8 cellular contexts compared by ENCODE assay signal in the genomic region with DNA sequence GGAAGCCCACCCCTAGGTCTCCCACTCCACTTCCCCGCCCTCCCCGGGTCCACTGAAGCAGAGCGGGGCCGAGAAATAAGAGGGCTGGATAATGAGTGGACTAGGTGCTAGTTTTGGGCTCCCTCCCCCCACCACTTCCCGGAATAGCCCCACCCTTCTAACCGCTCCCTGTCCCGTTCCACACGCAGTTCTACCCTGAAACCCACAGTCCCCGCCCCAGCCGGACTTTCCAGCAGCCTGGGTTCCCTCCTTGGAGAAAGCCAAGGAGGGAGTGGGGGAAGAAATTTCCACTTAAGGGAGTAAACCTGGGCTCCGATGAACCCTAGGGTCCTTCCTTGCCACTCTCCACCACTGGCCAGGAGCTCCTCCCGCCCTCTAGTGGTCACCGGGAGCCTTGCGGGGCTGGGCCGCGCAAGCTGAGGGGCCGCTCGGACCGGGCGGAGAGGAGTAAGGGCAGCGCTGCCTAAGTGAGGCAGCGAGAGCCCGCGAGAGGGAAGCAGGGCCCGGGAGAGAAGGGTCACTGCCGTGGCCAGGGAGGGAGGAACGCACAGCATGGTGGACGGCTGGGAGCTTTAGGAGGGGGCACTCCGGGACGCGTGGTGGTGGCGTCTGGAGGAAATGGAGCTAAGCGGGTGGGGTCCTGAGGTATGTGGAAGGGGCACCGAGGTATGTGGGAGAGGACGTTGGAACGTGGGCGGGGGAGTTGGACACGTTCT. TPM values are rescaled to one million over a fixed set of nuclear protein-coding genes. Genes with fewer than 3 reads are reported as not detected.
A peak's percentile ranks its signal among the peaks of the same experiment; 100 is the strongest.
DNase-seq lines count a peak whose midpoint lies in the region; ATAC-seq and TF ChIP-seq lines count a peak whose summit lies in the region.

No MANE protein-coding gene starts in this region.

- H3K36me3 Mint-ChIP-seq in WTC11 = peaks cover 21% of the 10 kb centered on the region

- ATAC-seq in GM18498 (IDR thresholded peaks at IDR 0.05; ENCODE audit: unreplicated experiment) (peak; percentile 72), HG03097 (IDR thresholded peaks at IDR 0.05; ENCODE audit: low FRiP score, unreplicated experiment) (peak; percentile 48), WTC11 (peak; percentile 67)

- DNase-seq in 8988T (peak; percentile 95), NCI-H2196 (lab: John Stamatoyannopoulos, UW; ENCODE audit: unreplicated experiment) (peak; percentile 91), WTC11 (ENCODE audit: low spot score) (peak; percentile 97), caudate nucleus (lab: John Stamatoyannopoulos, UW) (peak in 53 of 61 donors; percentile 17 to 77 (median 52)), islet precursor cell (peak; percentile 98)
- DNase-seq in stimulated activated CD4-positive, alpha-beta T cell treated with anti-CD3 and anti-CD28 coated beads, Interleukin-12 subunit alpha, Interleukin-12 subunit beta, amount 100 ng/mL, for 4 hours = peak; percentile 74

- peak; percentile 98 for TF ChIP-seq CTCF in WTC11 (IDR thresholded peaks at IDR 0.05)

- CTCF ChIA-PET in WTC11 (lab: Charles Lee) = interaction anchor here (0.5 to 4.6 kb wide), 48 partner anchors 8 to 447 kb away, joined by 3 to 232 read pairs (median 5); a partner anchor contains a TSS

- H3K4me1 Mint-ChIP-seq in WTC11 = peaks cover 34% of the 10 kb centered on the region

- POLR2A ChIA-PET in WTC11 (lab: Charles Lee) = interaction anchor here (0.5 to 3.7 kb wide), 15 partner anchors 10 to 913 kb away, joined by 3 to 83 read pairs (median 4); a partner anchor contains a TSS

- H3K27ac Mint-ChIP-seq in WTC11 = peak overlapping the region; percentile 99

- H3K27ac ChIP-seq in caudate nucleus (ENCODE audit: low read depth, low read length) = peak overlapping the region; percentile 91

- peak overlapping the region; percentile 99 for H3K4me3 Mint-ChIP-seq in WTC11

- peaks cover 4% of the 10 kb centered on the region; the same call in 1 of the 2 replicates for H3K27me3 Mint-ChIP-seq in WTC11 (ENCODE audit: low read depth)

- H3K9me3 Mint-ChIP-seq in WTC11 = no peaks in the 10 kb centered on the region

TF ChIP-seq in WTC11, 78 proteins besides CTCF, POLR2A, EP300 and RAD21:
- TF ChIP-seq, protein P1, sequence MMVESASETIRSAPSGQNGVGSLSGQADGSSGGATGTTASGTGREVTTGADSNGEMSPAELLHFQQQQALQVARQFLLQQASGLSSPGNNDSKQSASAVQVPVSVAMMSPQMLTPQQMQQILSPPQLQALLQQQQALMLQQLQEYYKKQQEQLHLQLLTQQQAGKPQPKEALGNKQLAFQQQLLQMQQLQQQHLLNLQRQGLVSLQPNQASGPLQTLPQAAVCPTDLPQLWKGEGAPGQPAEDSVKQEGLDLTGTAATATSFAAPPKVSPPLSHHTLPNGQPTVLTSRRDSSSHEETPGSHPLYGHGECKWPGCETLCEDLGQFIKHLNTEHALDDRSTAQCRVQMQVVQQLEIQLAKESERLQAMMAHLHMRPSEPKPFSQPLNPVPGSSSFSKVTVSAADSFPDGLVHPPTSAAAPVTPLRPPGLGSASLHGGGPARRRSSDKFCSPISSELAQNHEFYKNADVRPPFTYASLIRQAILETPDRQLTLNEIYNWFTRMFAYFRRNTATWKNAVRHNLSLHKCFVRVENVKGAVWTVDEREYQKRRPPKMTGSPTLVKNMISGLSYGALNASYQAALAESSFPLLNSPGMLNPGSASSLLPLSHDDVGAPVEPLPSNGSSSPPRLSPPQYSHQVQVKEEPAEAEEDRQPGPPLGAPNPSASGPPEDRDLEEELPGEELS (CRISPR knock-in tag; IDR thresholded peaks at IDR 0.05) = peak; percentile 55; the same call in 1 of the 2 replicates
- TF ChIP-seq, protein P2, sequence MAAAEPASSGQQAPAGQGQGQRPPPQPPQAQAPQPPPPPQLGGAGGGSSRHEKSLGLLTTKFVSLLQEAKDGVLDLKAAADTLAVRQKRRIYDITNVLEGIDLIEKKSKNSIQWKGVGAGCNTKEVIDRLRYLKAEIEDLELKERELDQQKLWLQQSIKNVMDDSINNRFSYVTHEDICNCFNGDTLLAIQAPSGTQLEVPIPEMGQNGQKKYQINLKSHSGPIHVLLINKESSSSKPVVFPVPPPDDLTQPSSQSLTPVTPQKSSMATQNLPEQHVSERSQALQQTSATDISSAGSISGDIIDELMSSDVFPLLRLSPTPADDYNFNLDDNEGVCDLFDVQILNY (CRISPR knock-in tag; IDR thresholded peaks at IDR 0.05) = no peak
- no peak for TF ChIP-seq IRF2 (CRISPR knock-in tag; IDR thresholded peaks at IDR 0.05; ENCODE audit: borderline replicate concordance, low read depth)
- peak; percentile 36; the same call in 1 of the 2 replicates for TF ChIP-seq TEAD1 (CRISPR knock-in tag; IDR thresholded peaks at IDR 0.05)
- peak; percentile 46; the same call in 1 of the 2 replicates for TF ChIP-seq SP1 (CRISPR knock-in tag; conservative IDR thresholded peaks at IDR 0.05)
- TF ChIP-seq, protein P3, sequence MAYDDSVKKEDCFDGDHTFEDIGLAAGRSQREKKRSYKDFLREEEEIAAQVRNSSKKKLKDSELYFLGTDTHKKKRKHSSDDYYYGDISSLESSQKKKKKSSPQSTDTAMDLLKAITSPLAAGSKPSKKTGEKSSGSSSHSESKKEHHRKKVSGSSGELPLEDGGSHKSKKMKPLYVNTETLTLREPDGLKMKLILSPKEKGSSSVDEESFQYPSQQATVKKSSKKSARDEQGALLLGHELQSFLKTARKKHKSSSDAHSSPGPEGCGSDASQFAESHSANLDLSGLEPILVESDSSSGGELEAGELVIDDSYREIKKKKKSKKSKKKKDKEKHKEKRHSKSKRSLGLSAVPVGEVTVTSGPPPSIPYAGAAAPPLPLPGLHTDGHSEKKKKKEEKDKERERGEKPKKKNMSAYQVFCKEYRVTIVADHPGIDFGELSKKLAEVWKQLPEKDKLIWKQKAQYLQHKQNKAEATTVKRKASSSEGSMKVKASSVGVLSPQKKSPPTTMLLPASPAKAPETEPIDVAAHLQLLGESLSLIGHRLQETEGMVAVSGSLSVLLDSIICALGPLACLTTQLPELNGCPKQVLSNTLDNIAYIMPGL (CRISPR knock-in tag; IDR thresholded peaks at IDR 0.05) = peak; percentile 73
- 0 out of 2 replicates have a peak, but pooled peaks have one; percentile 37 for TF ChIP-seq FOXK1 (CRISPR knock-in tag; IDR thresholded peaks at IDR 0.05)
- TF ChIP-seq ZNF121 (CRISPR knock-in tag; IDR thresholded peaks at IDR 0.05) = 0 out of 2 replicates have a peak, but pooled peaks have one; percentile 3
- no peak for TF ChIP-seq CBFB (CRISPR knock-in tag; IDR thresholded peaks at IDR 0.05; ENCODE audit: low read depth)
TF ChIP-seq in WTC11: peak in this region for 6.

RNA-seq across cellular contexts. Expression of a gene that starts 14.3 kb away (rescaled TPM):
- 4.0 to 5.3 TPM (median 5.3 TPM) in 3 replicates for total RNA-seq in WTC11 (2021)

RNA-seq across cellular contexts. Expression of a gene that starts 15.1 kb away (rescaled TPM):
- total RNA-seq in WTC11 (2021) = 57.5 to 62.8 TPM (median 60.4 TPM) in 3 replicates

RNA-seq across cellular contexts. Expression of a gene that starts 19.8 kb away (rescaled TPM):
- 20.3 to 22.1 TPM (median 21.4 TPM) in 3 replicates for total RNA-seq in WTC11 (2021)

RNA-seq across cellular contexts. Expression of a gene that starts 20.3 kb away (rescaled TPM):
- total RNA-seq in WTC11 (2021) = 104 to 161 TPM (median 147 TPM) in 3 replicates

RNA-seq across cellular contexts. Expression of a gene that starts 53.1 kb away (rescaled TPM):
- 70.6 to 79.8 TPM (median 73.5 TPM) in 3 replicates for total RNA-seq in WTC11 (2021)

Comparison
In these comparisons a context has a peak if more than half of its experiments do, and no peak if none do; other contexts are left out.
1. Peak in every context shown above with its lines: DNase-seq, ATAC-seq and H3K27ac ChIP-seq.